In genomic region chr12:100043657-100044056, GRCh38 we compare ENCODE assay signal across 1 cellular context.
TF ChIP-seq lines count a peak whose summit lies in the region.

No MANE protein-coding gene starts in this region.

TF ChIP-seq in K562, 482 proteins besides CTCF, POLR2A, EP300 and RAD21 (continued from another document):
- TF ChIP-seq ZNF780A (CRISPR knock-in tag; IDR thresholded peaks at IDR 0.05) (no peak), ZNF224 (CRISPR knock-in tag; IDR thresholded peaks at IDR 0.05) (no peak), ZBTB12 (CRISPR knock-in tag; IDR thresholded peaks at IDR 0.05) (no peak), ZNF695 (CRISPR knock-in tag; IDR thresholded peaks at IDR 0.05) (no peak), KAT2B (IDR thresholded peaks at IDR 0.05; ENCODE audit: low read depth, low read length) (no peak), SIN3B (IDR thresholded peaks at IDR 0.05; ENCODE audit: low read depth) (no peak), C11orf30 (IDR thresholded peaks at IDR 0.05; ENCODE audit: low read depth) (no peak), YBX1 (IDR thresholded peaks at IDR 0.05) (no peak), TBL1XR1 (IDR thresholded peaks at IDR 0.05; ENCODE audit: low read length in 2 of 2) (no peak)
